ENCODE assay signal across 1 cellular context in the genomic region with DNA sequence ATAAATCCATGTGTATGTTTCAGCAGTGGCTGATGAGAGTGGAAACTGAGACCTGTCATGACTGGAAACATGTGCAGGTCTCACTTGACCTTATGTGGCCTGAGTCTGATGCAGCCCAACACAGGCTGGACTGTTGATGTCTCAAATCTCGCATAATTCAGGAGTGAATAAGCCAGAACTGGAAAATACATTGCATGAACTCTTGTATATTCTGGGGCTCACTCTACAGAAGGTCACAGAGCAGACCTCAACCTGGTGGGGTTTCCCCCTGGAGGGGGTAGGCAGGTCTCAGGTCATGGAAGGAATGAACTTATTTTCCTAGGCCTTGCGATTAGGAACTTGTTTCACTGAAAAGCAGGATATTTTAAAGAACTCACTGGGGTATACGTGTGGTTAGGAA.
TF ChIP-seq lines count a peak whose summit lies in the region.

No MANE protein-coding gene starts in this region.

TF ChIP-seq in IMR-90, 13 proteins besides CTCF, POLR2A, EP300 and RAD21:
- TF ChIP-seq RFX5 (IDR thresholded peaks at IDR 0.05; ENCODE audit: low read depth, low read length) (no peak), FOS (IDR thresholded peaks at IDR 0.05; ENCODE audit: low read depth, low read length) (no peak), BHLHE40 (IDR thresholded peaks at IDR 0.05; ENCODE audit: low read depth, low read length) (no peak), RCOR1 (IDR thresholded peaks at IDR 0.05; ENCODE audit: insufficient replicate concordance, low read length) (no peak), NFE2L2 (IDR thresholded peaks at IDR 0.05; ENCODE audit: low read depth, low read length) (no peak), ELK1 (IDR thresholded peaks at IDR 0.05; ENCODE audit: borderline replicate concordance, low read depth, low read length) (no peak), SMC3 (IDR thresholded peaks at IDR 0.05; ENCODE audit: low read depth, low read length) (no peak), MAFK (IDR thresholded peaks at IDR 0.05; ENCODE audit: low read depth, low read length) (no peak), MXI1 (IDR thresholded peaks at IDR 0.05; ENCODE audit: borderline replicate concordance, low read depth, low read length) (no peak), CHD1 (IDR thresholded peaks at IDR 0.05; ENCODE audit: low read depth, low read length) (no peak), MAZ (IDR thresholded peaks at IDR 0.05; ENCODE audit: borderline replicate concordance, low read depth, low read length) (no peak), CEBPB (IDR thresholded peaks at IDR 0.05; ENCODE audit: low read depth, low read length) (no peak)
- TF ChIP-seq, protein P1, sequence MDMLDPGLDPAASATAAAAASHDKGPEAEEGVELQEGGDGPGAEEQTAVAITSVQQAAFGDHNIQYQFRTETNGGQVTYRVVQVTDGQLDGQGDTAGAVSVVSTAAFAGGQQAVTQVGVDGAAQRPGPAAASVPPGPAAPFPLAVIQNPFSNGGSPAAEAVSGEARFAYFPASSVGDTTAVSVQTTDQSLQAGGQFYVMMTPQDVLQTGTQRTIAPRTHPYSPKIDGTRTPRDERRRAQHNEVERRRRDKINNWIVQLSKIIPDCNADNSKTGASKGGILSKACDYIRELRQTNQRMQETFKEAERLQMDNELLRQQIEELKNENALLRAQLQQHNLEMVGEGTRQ (IDR thresholded peaks at IDR 0.05; ENCODE audit: low read depth, low read length), result no peak
